Comparison of ENCODE assay signal across 8 cellular contexts in genomic region chr6:26420607-26421235, GRCh38. TPM values are rescaled to one million over a fixed set of nuclear protein-coding genes. Genes with fewer than 3 reads are reported as not detected.
DNase-seq lines count a peak whose midpoint lies in the region; ATAC-seq and TF ChIP-seq lines count a peak whose summit lies in the region.

No MANE protein-coding gene starts in this region.

- H3K9ac ChIP-seq in HUES6 (ENCODE audit: low read length) = peak overlapping the region; percentile 7

- peak overlapping the region; percentile 95 for H3K4me3 ChIP-seq in HUES6 (ENCODE audit: low read depth, low read length)
- peak overlapping the region; percentile 81 to 97 for H3K4me3 ChIP-seq in gastroesophageal sphincter
- peak overlapping the region; percentile 89 for H3K4me3 ChIP-seq in osteoblast (ENCODE audit: insufficient read depth, low read length)

- peak overlapping the region; percentile 97 for H2AFZ ChIP-seq in osteoblast (ENCODE audit: low read length)

- H3K4me1 ChIP-seq in HUES6 (ENCODE audit: control insufficient read depth, insufficient read depth, low read length) = peaks cover 7% of the 10 kb centered on the region; the same call in 1 of the 2 replicates
- H3K4me1 ChIP-seq in gastroesophageal sphincter = peaks cover 3 to 49% (median 17%) of the 10 kb centered on the region in 3 donors
- H3K4me1 ChIP-seq in osteoblast (ENCODE audit: insufficient read depth, low read length) = peaks cover 20% of the 10 kb centered on the region

- H3K36me3 ChIP-seq in HUES6 (ENCODE audit: control insufficient read depth, insufficient read depth, low read length) (peaks cover 7% of the 10 kb centered on the region; the same call in 1 of the 2 replicates), gastroesophageal sphincter (no peaks in the 10 kb centered on the region), osteoblast (ENCODE audit: insufficient read depth, low read length) (no peaks in the 10 kb centered on the region)

- ATAC-seq in gastroesophageal sphincter (peak; percentile 31), HG03457 (IDR thresholded peaks at IDR 0.05; ENCODE audit: unreplicated experiment) (no peak)

- H3K27ac ChIP-seq in HUES6 (ENCODE audit: low read depth, low read length) (peak overlapping the region; percentile 63), gastroesophageal sphincter (peak overlapping the region; percentile 75 to 93 (median 87)), osteoblast (ENCODE audit: low read depth, low read length) (peak overlapping the region; percentile 84)

- peak in 2 of 4 experiments; percentile 15 to 16 for TF ChIP-seq CTCF in gastroesophageal sphincter (IDR thresholded peaks at IDR 0.05)
- peak; percentile 31 for TF ChIP-seq CTCF in osteoblast (IDR thresholded peaks at IDR 0.05; ENCODE audit: extremely low read depth, low read depth, low read length)

- H3K9me3 ChIP-seq in HUES6 (ENCODE audit: control insufficient read depth, insufficient read depth, low read depth, low read length) (peaks cover 13% of the 10 kb centered on the region), gastroesophageal sphincter (no peaks in the 10 kb centered on the region), osteoblast (ENCODE audit: low read depth, low read length) (no peaks in the 10 kb centered on the region)

- H3K79me2 ChIP-seq in osteoblast (ENCODE audit: insufficient read depth, low read length) = peaks cover 28% of the 10 kb centered on the region

- no peak for TF ChIP-seq POLR2A in gastroesophageal sphincter (IDR thresholded peaks at IDR 0.05)

- WGBS in gastroesophageal sphincter (ENCODE audit: low coverage in 1 of 2), 2 donors = 19 to 26% methylated on average over 5 to 6 of the region's 6 CpGs

- H3K4me2 ChIP-seq in osteoblast (ENCODE audit: insufficient read depth, low read length) = peak overlapping the region; percentile 87

- no peaks in the 10 kb centered on the region for H4K20me1 ChIP-seq in osteoblast (ENCODE audit: insufficient read depth, low read length)

- TF ChIP-seq EP300 in gastroesophageal sphincter (IDR thresholded peaks at IDR 0.05) = no peak

- no peaks in the 10 kb centered on the region for H3K27me3 ChIP-seq in HUES6 (ENCODE audit: control insufficient read depth, insufficient read depth, low read length)
- no peaks in the 10 kb centered on the region for H3K27me3 ChIP-seq in gastroesophageal sphincter
- no peaks in the 10 kb centered on the region for H3K27me3 ChIP-seq in osteoblast (ENCODE audit: insufficient read depth, low read length)

- DNase-seq in stimulated activated CD4-positive, alpha-beta T cell treated with anti-CD3 and anti-CD28 coated beads, Interleukin-4, amount 100 ng/mL, for 24 hours = peak; percentile 23
- DNase-seq in stimulated activated CD4-positive, alpha-beta T cell treated with anti-CD3 and anti-CD28 coated beads, Interleukin-1b, Interleukin-23, amount 100 ng/mL, for 48 hours = no peak
- DNase-seq in activated CD4-positive, alpha-beta T cell treated with anti-CD3 and anti-CD28 coated beads for 48 hours = peak; percentile 34
- DNase-seq in osteoblast (ENCODE audit: insufficient read length, low spot score, missing footprints) = no peak
- no peak for DNase-seq in DMS153 (lab: John Stamatoyannopoulos, UW)

RNA-seq across cellular contexts. Expression of gene BTN3A1, which starts 18.6 kb away (rescaled TPM):
- total RNA-seq in gastroesophageal sphincter (10 to 100 TPM in 1 of 4 donors, 1 to 10 TPM in 3; 7.5 to 14.3 (median 8.2) TPM), osteoblast (25.3 and 26.2 TPM in 2 replicates)

RNA-seq across cellular contexts. Expression of gene BTN3A3, which starts 19.6 kb away (rescaled TPM):
- 10 to 100 TPM in 2 of 4 donors, 1 to 10 TPM in 2; 5.0 to 13.4 (median 8.2) TPM for total RNA-seq in gastroesophageal sphincter
- 21.5 and 21.7 TPM in 2 replicates for total RNA-seq in osteoblast

RNA-seq across cellular contexts. Expression of gene BTN2A1, which starts 37.0 kb away (rescaled TPM):
- 10 to 100 TPM; 14.7 to 23.9 (median 18.2) TPM for total RNA-seq in gastroesophageal sphincter
- 10.5 and 11.5 TPM in 2 replicates for total RNA-seq in osteoblast

RNA-seq across cellular contexts. Expression of gene BTN2A2, which starts 37.8 kb away (rescaled TPM):
- total RNA-seq in gastroesophageal sphincter = 10 to 100 TPM in 1 of 4 donors, 1 to 10 TPM in 3; 6.3 to 16.3 (median 7.1) TPM
- 16.3 and 17.4 TPM in 2 replicates for total RNA-seq in osteoblast

RNA-seq across cellular contexts. Expression of gene BTN3A2, which starts 55.7 kb away (rescaled TPM):
- total RNA-seq in gastroesophageal sphincter = 10 to 100 TPM in 2 of 4 donors, 1 to 10 TPM in 2; 6.7 to 13.9 (median 10.2) TPM
- 24.2 and 25.0 TPM in 2 replicates for total RNA-seq in osteoblast

Comparison
In these comparisons a context has a peak if more than half of its experiments do, and no peak if none do; other contexts are left out.
1. DNase-seq: peak in stimulated activated CD4-positive, alpha-beta T cell treated with anti-CD3 and anti-CD28 coated beads, Interleukin-4, amount 100 ng/mL, for 24 hours (single experiment) and activated CD4-positive, alpha-beta T cell treated with anti-CD3 and anti-CD28 coated beads for 48 hours (single experiment); none in stimulated activated CD4-positive, alpha-beta T cell treated with anti-CD3 and anti-CD28 coated beads, Interleukin-1b, Interleukin-23, amount 100 ng/mL, for 48 hours (single experiment), osteoblast (single experiment) and DMS153 (single experiment).
2. Peak in every context shown above with its lines, with median percentiles within 50 percentile points of each other: H3K27ac ChIP-seq and H3K4me3 ChIP-seq.